Comparison of ENCODE assay signal across 23 cellular contexts in genomic region chr1:220769205-220769604, GRCh38. TPM values are rescaled to one million over a fixed set of nuclear protein-coding genes. Genes with fewer than 3 reads are reported as not detected.
DNase-seq lines count a peak whose midpoint lies in the region; ATAC-seq and TF ChIP-seq lines count a peak whose summit lies in the region.
"Had no signal": no experiment of that assay in that cellular context is flagged by ENCODE, and none has a peak within 500 bp of the region (broad histone marks: within the 10 kb centered on the region; RNA-seq: fewer than 3 reads in every experiment).

No MANE protein-coding gene starts in this region.

- intact Hi-C loops in Right ventricle myocardium superior (cut with DNase I) = no loop called here

- no peak overlapping the region for H3K4me3 Mint-ChIP-seq in WTC11
- H3K4me3 Mint-ChIP-seq: CD4-positive, CD25-positive, alpha-beta regulatory T cell had no signal

- no peak for ATAC-seq in Right ventricle myocardium superior (ENCODE audit: poor library complexity)
- ATAC-seq in WTC11 = no peak
- ATAC-seq: HCT116 had no signal

- peaks cover 7% of the 10 kb centered on the region for H3K4me1 Mint-ChIP-seq in WTC11
- H3K4me1 Mint-ChIP-seq: CD4-positive, CD25-positive, alpha-beta regulatory T cell had no signal

- POLR2A ChIA-PET in WTC11 (lab: Charles Lee) = no interaction called here

- H3K4me2 ChIP-seq in parathyroid adenoma (ENCODE audit: low read length) = no peak overlapping the region
- H3K4me2 ChIP-seq: SK-N-SH had no signal

- no peak for TF ChIP-seq CTCF in cardiac muscle cell (IDR thresholded peaks at IDR 0.05; ENCODE audit: low read depth, low read length)
- TF ChIP-seq CTCF in parathyroid adenoma (IDR thresholded peaks at IDR 0.05) = no peak
- no peak for TF ChIP-seq CTCF in WTC11 (IDR thresholded peaks at IDR 0.05)

- H3K27me3 Mint-ChIP-seq in WTC11 (ENCODE audit: low read depth) = no peaks in the 10 kb centered on the region

- H3K9ac ChIP-seq in parathyroid adenoma = no peak overlapping the region
- H3K9ac ChIP-seq: KMS-11, SK-N-SH had no signal

- H3K27ac Mint-ChIP-seq in WTC11 = no peak overlapping the region
- H3K27ac Mint-ChIP-seq: CD4-positive, CD25-positive, alpha-beta regulatory T cell had no signal

- no peak overlapping the region for H3K4me3 ChIP-seq in cardiac muscle cell
- H3K4me3 ChIP-seq in parathyroid adenoma (ENCODE audit: low read depth, low read length) = no peak overlapping the region

- H3K27ac ChIP-seq in cardiac muscle cell = peak overlapping the region; percentile 90
- peak overlapping the region; percentile 49 for H3K27ac ChIP-seq in parathyroid adenoma
- H3K27ac ChIP-seq: 22Rv1 had no signal

- CTCF ChIA-PET in WTC11 (lab: Charles Lee) = interaction anchor here (1.2 kb wide), 1 partner anchor 488 kb away, joined by 3 read pairs; no protein-coding TSS in a partner anchor

- H3K36me3 ChIP-seq in cardiac muscle cell (peaks cover 12% of the 10 kb centered on the region), parathyroid adenoma (ENCODE audit: control insufficient read depth, insufficient read depth, low read length) (no peaks in the 10 kb centered on the region)

- H3K4me1 ChIP-seq in cardiac muscle cell (ENCODE audit: low read depth) (peaks cover 25% of the 10 kb centered on the region), parathyroid adenoma (peaks cover 12% of the 10 kb centered on the region)

- H3K79me2 ChIP-seq in parathyroid adenoma = peaks cover 2% of the 10 kb centered on the region

- DNase-seq in cardiac muscle cell (ENCODE audit: low read depth in 1 of 2, low spot score in 1 of 2) (no peak), Right ventricle myocardium superior (no peak), islet precursor cell (peak; percentile 50), WTC11 (ENCODE audit: low spot score) (no peak), cerebellar nuclear complex (lab: John Stamatoyannopoulos, UW) (no peak), dedifferentiated amniotic fluid mesenchymal stem cell (ENCODE audit: extremely low spot score) (no peak), AG08395 (ENCODE audit: low spot score) (no peak)
- DNase-seq: CD4-positive, CD25-positive, alpha-beta regulatory T cell; DMS153; GDM1; GOT3; NCI-H1417 treated with DMSO at 0.1 percent for 48 hours; NCI-H187 treated with DMSO at 0.1 percent for 48 hours; NCI-H2227 treated with DMSO at 0.1 percent for 48 hours; NCI-H510A treated with DMSO at 0.1 percent for 48 hours; NCI-H774; OCI-M1; SHP77 treated with DMSO at 0.1 percent for 48 hours; SK-N-SH had no signal

- H3K9me3 ChIP-seq in cardiac muscle cell (ENCODE audit: low read depth) = no peaks in the 10 kb centered on the region
- no peaks in the 10 kb centered on the region for H3K9me3 ChIP-seq in parathyroid adenoma (ENCODE audit: control insufficient read depth, low read length)
- H3K9me3 ChIP-seq: SK-N-SH had no signal

- H3K9me3 Mint-ChIP-seq in WTC11 = no peaks in the 10 kb centered on the region
- H3K9me3 Mint-ChIP-seq: CD4-positive, CD25-positive, alpha-beta regulatory T cell had no signal

- H3K36me3 Mint-ChIP-seq in WTC11 = peaks cover 5% of the 10 kb centered on the region
- H3K36me3 Mint-ChIP-seq: CD4-positive, CD25-positive, alpha-beta regulatory T cell had no signal

- no peaks in the 10 kb centered on the region for H3K27me3 ChIP-seq in cardiac muscle cell
- H3K27me3 ChIP-seq in parathyroid adenoma (ENCODE audit: control insufficient read depth, insufficient read depth, low read length) = no peaks in the 10 kb centered on the region

- no peak overlapping the region for H2AFZ ChIP-seq in parathyroid adenoma

TF ChIP-seq in WTC11, 78 proteins besides CTCF, POLR2A, EP300 and RAD21:
- TF ChIP-seq ATF2 (CRISPR knock-in tag; IDR thresholded peaks at IDR 0.05; ENCODE audit: borderline replicate concordance, low read depth) (no peak), NFE2L1 (CRISPR knock-in tag; IDR thresholded peaks at IDR 0.05) (no peak), ERG (CRISPR knock-in tag; IDR thresholded peaks at IDR 0.05) (no peak), ATF1 (CRISPR knock-in tag; IDR thresholded peaks at IDR 0.05) (no peak), AFF4 (CRISPR knock-in tag; IDR thresholded peaks at IDR 0.05; ENCODE audit: borderline replicate concordance) (no peak), ZNF317 (CRISPR knock-in tag; IDR thresholded peaks at IDR 0.05; ENCODE audit: borderline replicate concordance, low read depth) (no peak), TP53 (CRISPR knock-in tag; IDR thresholded peaks at IDR 0.05) (no peak)

RNA-seq across cellular contexts. Expression of gene MTARC1, which starts 17.5 kb away (rescaled TPM):
- 4.5 and 5.5 TPM in 2 replicates for total RNA-seq in cardiac muscle cell
- 15.8 and 16.3 TPM in 2 replicates for polyA plus RNA-seq in cardiac muscle cell
- total RNA-seq in Right ventricle myocardium superior = 6.9 TPM
- total RNA-seq in WTC11 (2021) = 25.8 to 33.6 TPM (median 29.5 TPM) in 3 replicates
- total RNA-seq: CD4-positive, CD25-positive, alpha-beta regulatory T cell had no signal
- polyA plus RNA-seq: CD4-positive, CD25-positive, alpha-beta regulatory T cell had no signal

RNA-seq across cellular contexts. Expression of gene MTARC2, which starts 21.1 kb away (rescaled TPM):
- 36.4 and 38.1 TPM in 2 replicates for total RNA-seq in cardiac muscle cell
- 54.5 and 58.2 TPM in 2 replicates for polyA plus RNA-seq in cardiac muscle cell
- 23.2 TPM for total RNA-seq in Right ventricle myocardium superior
- total RNA-seq in WTC11 (2021) = 12.5 to 15.5 TPM (median 15.2 TPM) in 3 replicates
- total RNA-seq: CD4-positive, CD25-positive, alpha-beta regulatory T cell had no signal
- polyA plus RNA-seq: CD4-positive, CD25-positive, alpha-beta regulatory T cell had no signal
